In the genomic region with DNA sequence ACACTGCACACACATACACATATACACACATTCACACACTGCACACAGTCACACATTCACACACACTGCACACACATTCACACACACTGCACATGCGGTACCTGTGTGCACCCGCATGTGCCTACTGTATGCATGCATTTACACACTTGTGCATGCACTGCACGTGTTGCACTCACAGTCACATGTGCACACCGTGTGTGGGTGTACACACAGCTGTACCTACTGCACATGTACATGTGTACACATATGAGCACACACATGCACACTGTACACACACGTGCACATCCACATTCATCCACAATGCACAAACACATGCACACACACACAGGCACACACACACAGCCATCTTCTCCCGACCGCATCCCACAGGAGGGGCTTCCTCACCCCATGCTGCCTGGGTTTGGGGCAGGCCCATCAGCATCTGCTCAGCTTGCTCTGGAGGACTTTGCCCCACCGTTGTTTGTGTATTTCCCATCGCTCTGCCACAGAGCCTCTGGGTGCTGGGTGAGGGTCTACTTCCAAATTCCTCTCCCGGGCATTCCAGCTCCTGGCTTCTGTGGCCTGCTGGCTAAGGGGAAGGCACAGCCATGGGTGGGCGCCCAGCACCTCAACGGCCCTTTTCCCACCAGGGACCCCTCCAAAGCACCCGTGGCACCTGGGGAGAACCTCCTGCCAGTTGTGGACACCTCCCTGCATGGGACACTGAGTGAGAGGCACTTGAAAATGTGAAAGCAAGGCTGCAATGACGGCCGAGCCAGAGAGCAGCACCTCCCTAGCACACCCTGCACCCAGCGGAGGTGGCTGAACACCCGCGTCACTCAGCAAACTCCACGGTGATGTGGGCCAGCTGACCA, we compare ENCODE assay signal across 16 cellular contexts.
"Had no signal": no experiment of that assay in that cellular context is flagged by ENCODE, and none has a peak within 500 bp of the region (broad histone marks: within the 10 kb centered on the region; RNA-seq: fewer than 3 reads in every experiment).

No MANE protein-coding gene starts in this region.

- H3K4me1 ChIP-seq: esophagus muscularis mucosa, thyroid gland had no signal

- FAIRE-seq: endometrium had no signal

- H3K36me3 ChIP-seq: esophagus muscularis mucosa, thyroid gland had no signal

- H3K9me3 ChIP-seq: esophagus muscularis mucosa, thyroid gland had no signal

- DNase-seq: activated CD4-positive, alpha-beta T cell treated with anti-CD3 and anti-CD28 coated beads for 1 hour; activated CD4-positive, alpha-beta T cell treated with anti-CD3 and anti-CD28 coated beads, Interleukin-2, amount 50 U/mL, for 48 hours; activated CD8-positive, alpha-beta memory T cell treated with anti-CD3 and anti-CD28 coated beads, Interleukin-2, amount 10 ng/mL, durations not matched to agents 7 days and 5 days; activated effector memory CD4-positive, alpha-beta T cell treated with Interleukin-2 at 50 U/mL for 16 hours; activated T-cell treated with anti-CD3 and anti-CD28 coated beads, Interleukin-2, amount 50 U/mL, for 24 hours; amniotic stem cell; dermis blood vessel endothelial cell; foreskin fibroblast; islet precursor cell; natural killer cell; stimulated activated CD4-positive, alpha-beta T cell treated with anti-CD3 and anti-CD28 coated beads, Interleukin-4, amount 100 ng/mL, for 4 hours; SW 1271; thyroid gland had no signal

- H3K27me3 ChIP-seq: thyroid gland had no signal

- H3K27ac ChIP-seq: esophagus muscularis mucosa, thyroid gland had no signal

- H3K4me3 ChIP-seq: esophagus muscularis mucosa, lung, thyroid gland had no signal
